8 cellular contexts compared by ENCODE assay signal in genomic region chr6:153092082-153093013, GRCh38. TPM values are rescaled to one million over a fixed set of nuclear protein-coding genes. Genes with fewer than 3 reads are reported as not detected.
DNase-seq lines count a peak whose midpoint lies in the region; ATAC-seq and TF ChIP-seq lines count a peak whose summit lies in the region.

No MANE protein-coding gene starts in this region.

- WGBS in stomach, 5 donors, result 60 to 70% (median 67%) methylated on average over 9 of the region's 9 CpGs

- DNase-seq in DMS53 (lab: John Stamatoyannopoulos, UW), result peak; percentile 36
- peak; percentile 92 for DNase-seq in astrocyte of the spinal cord (ENCODE audit: low read depth, low spot score)
- no peak for DNase-seq in stomach
- DNase-seq in Right ventricle myocardium superior, result no peak
- DNase-seq in NCI-H2081 treated with DMSO at 0.1 percent for 48 hours (lab: John Stamatoyannopoulos, UW), result no peak
- DNase-seq in activated T-helper 1 cell treated with anti-CD3 and anti-CD28 coated beads, Interleukin-12 subunit alpha, Interleukin-12 subunit beta, Interleukin-2, Interleukin-4 antibody, amounts not matched to agents 30 ng/mL and 10 ng/mL and 1 ng/mL, durations not matched to agents 14 hours and 24 hours and 36 hours (ENCODE audit: low spot score), result no peak

- H3K9me3 ChIP-seq in stomach, result no peaks in the 10 kb centered on the region

- no peak for TF ChIP-seq CTCF in astrocyte of the spinal cord (IDR thresholded peaks at IDR 0.05; ENCODE audit: low read depth, low read length)
- TF ChIP-seq CTCF in stomach (IDR thresholded peaks at IDR 0.05), result no peak

- H3K36me3 Mint-ChIP-seq in activated T-helper 1 cell treated with anti-CD3 and anti-CD28 coated beads, Interleukin-12 subunit alpha, Interleukin-12 subunit beta, Interleukin-2, Interleukin-4 antibody, amounts not matched to agents 30 ng/mL and 10 ng/mL and 1 ng/mL, durations not matched to agents 14 hours and 24 hours and 36 hours (ENCODE audit: low read depth), result no peaks in the 10 kb centered on the region

- no peaks in the 10 kb centered on the region for H3K36me3 ChIP-seq in stomach

- H3K27ac Mint-ChIP-seq in activated T-helper 1 cell treated with anti-CD3 and anti-CD28 coated beads, Interleukin-12 subunit alpha, Interleukin-12 subunit beta, Interleukin-2, Interleukin-4 antibody, amounts not matched to agents 30 ng/mL and 10 ng/mL and 1 ng/mL, durations not matched to agents 14 hours and 24 hours and 36 hours, result no peak overlapping the region

- peak; percentile 93 for ATAC-seq in GM21447 (IDR thresholded peaks at IDR 0.05; ENCODE audit: unreplicated experiment)
- peak; percentile 82 for ATAC-seq in HG03558 (IDR thresholded peaks at IDR 0.05; ENCODE audit: extremely low read depth, unreplicated experiment)
- no peak for ATAC-seq in Right ventricle myocardium superior (ENCODE audit: poor library complexity)

- intact Hi-C loops in stomach (cut with DNase I; ENCODE audit: low total_unique reads) (no loop called here), Right ventricle myocardium superior (cut with DNase I) (no loop called here)
- intact Hi-C loops in activated T-helper 1 cell treated with anti-CD3 and anti-CD28 coated beads, Interleukin-12 subunit alpha, Interleukin-12 subunit beta, Interleukin-2, Interleukin-4 antibody, amounts not matched to agents 30 ng/mL and 10 ng/mL and 1 ng/mL, durations not matched to agents 14 hours and 24 hours and 36 hours (cut with micrococcal nuclease), result no loop called here

- no peaks in the 10 kb centered on the region for H3K9me3 Mint-ChIP-seq in activated T-helper 1 cell treated with anti-CD3 and anti-CD28 coated beads, Interleukin-12 subunit alpha, Interleukin-12 subunit beta, Interleukin-2, Interleukin-4 antibody, amounts not matched to agents 30 ng/mL and 10 ng/mL and 1 ng/mL, durations not matched to agents 14 hours and 24 hours and 36 hours

- H3K4me3 ChIP-seq in astrocyte of the spinal cord (ENCODE audit: low read depth, low read length) (no peak overlapping the region), stomach (no peak overlapping the region)

- in situ Hi-C loops in astrocyte of the spinal cord (cut with HindIII; ENCODE audit: low sequenced_read_pairs), result no loop called here

- no peaks in the 10 kb centered on the region for H3K4me1 Mint-ChIP-seq in activated T-helper 1 cell treated with anti-CD3 and anti-CD28 coated beads, Interleukin-12 subunit alpha, Interleukin-12 subunit beta, Interleukin-2, Interleukin-4 antibody, amounts not matched to agents 30 ng/mL and 10 ng/mL and 1 ng/mL, durations not matched to agents 14 hours and 24 hours and 36 hours (ENCODE audit: low read depth)

- no peak for TF ChIP-seq POLR2A in stomach (IDR thresholded peaks at IDR 0.05)

- peak overlapping the region in 3 of 5 donors; percentile 21 to 42 (median 40) for H3K27ac ChIP-seq in stomach

- TF ChIP-seq EP300 in stomach (IDR thresholded peaks at IDR 0.05), result no peak

- H3K27me3 ChIP-seq in stomach, result no peaks in the 10 kb centered on the region

- H3K4me3 Mint-ChIP-seq in activated T-helper 1 cell treated with anti-CD3 and anti-CD28 coated beads, Interleukin-12 subunit alpha, Interleukin-12 subunit beta, Interleukin-2, Interleukin-4 antibody, amounts not matched to agents 30 ng/mL and 10 ng/mL and 1 ng/mL, durations not matched to agents 14 hours and 24 hours and 36 hours, result no peak overlapping the region

- no peaks in the 10 kb centered on the region for H3K27me3 Mint-ChIP-seq in activated T-helper 1 cell treated with anti-CD3 and anti-CD28 coated beads, Interleukin-12 subunit alpha, Interleukin-12 subunit beta, Interleukin-2, Interleukin-4 antibody, amounts not matched to agents 30 ng/mL and 10 ng/mL and 1 ng/mL, durations not matched to agents 14 hours and 24 hours and 36 hours (ENCODE audit: insufficient read depth)

- H3K4me1 ChIP-seq in stomach, result peaks cover 0 to 6% (median 0%) of the 10 kb centered on the region in 4 donors

RNA-seq across cellular contexts. Expression of gene RGS17, which starts 38.7 kb away (rescaled TPM):
- total RNA-seq in stomach, result 1 to 10 TPM in 3 of 5 donors, under 1 TPM in 1, not detected in 1; 0.45 to 2.8 (median 2.0) TPM
- polyA plus RNA-seq in stomach, result 1 to 10 TPM in 2 of 3 donors, under 1 TPM in 1; 0.33 to 1.7 (median 1.7) TPM
- total RNA-seq in Right ventricle myocardium superior, result 0.05 TPM
- total RNA-seq in activated T-helper 1 cell treated with anti-CD3 and anti-CD28 coated beads, Interleukin-12 subunit alpha, Interleukin-12 subunit beta, Interleukin-2, Interleukin-4 antibody, amounts not matched to agents 30 ng/mL and 10 ng/mL and 1 ng/mL, durations not matched to agents 14 hours and 24 hours and 36 hours, result not detected in 2 replicates

Comparison
In these comparisons a context has a peak if more than half of its experiments do, and no peak if none do; other contexts are left out.
1. DNase-seq: peak in DMS53 (single experiment) and astrocyte of the spinal cord (single experiment); none in stomach (single experiment), Right ventricle myocardium superior (single experiment), NCI-H2081 treated with DMSO at 0.1 percent for 48 hours (single experiment) and activated T-helper 1 cell treated with anti-CD3 and anti-CD28 coated beads, Interleukin-12 subunit alpha, Interleukin-12 subunit beta, Interleukin-2, Interleukin-4 antibody, amounts not matched to agents 30 ng/mL and 10 ng/mL and 1 ng/mL, durations not matched to agents 14 hours and 24 hours and 36 hours (single experiment).